Comparison of ENCODE assay signal across 8 cellular contexts in genomic region chr1:59879556-59879955, GRCh38. TPM values are rescaled to one million over a fixed set of nuclear protein-coding genes. Genes with fewer than 3 reads are reported as not detected.
DNase-seq lines count a peak whose midpoint lies in the region; ATAC-seq and TF ChIP-seq lines count a peak whose summit lies in the region.

No MANE protein-coding gene starts in this region.

- peaks cover 3% of the 10 kb centered on the region for H3K9me3 Mint-ChIP-seq in activated CD8-positive, alpha-beta memory T cell treated with anti-CD3 and anti-CD28 coated beads, Interleukin-2, amount 10 ng/mL, durations not matched to agents 7 days and 5 days (ENCODE audit: low read depth)

- H3K27ac Mint-ChIP-seq in activated CD8-positive, alpha-beta memory T cell treated with anti-CD3 and anti-CD28 coated beads, Interleukin-2, amount 10 ng/mL, durations not matched to agents 7 days and 5 days = no peak overlapping the region

- no peak overlapping the region for H3K4me3 Mint-ChIP-seq in activated CD8-positive, alpha-beta memory T cell treated with anti-CD3 and anti-CD28 coated beads, Interleukin-2, amount 10 ng/mL, durations not matched to agents 7 days and 5 days

- CTCF ChIA-PET in activated CD8-positive, alpha-beta memory T cell treated with anti-CD3 and anti-CD28 coated beads, Interleukin-2, amount 10 ng/mL, durations not matched to agents 7 days and 5 days (lab: Charles Lee) = interaction anchor here (0.6 to 3.5 kb wide), 6 partner anchors 14 to 415 kb away, joined by 3 to 36 read pairs (median 4); no protein-coding TSS in a partner anchor

- peak; percentile 53 for DNase-seq in COR-L47 (lab: John Stamatoyannopoulos, UW)
- DNase-seq in NCI-H2171 (lab: John Stamatoyannopoulos, UW) = peak; percentile 66
- peak; percentile 67 for DNase-seq in activated CD8-positive, alpha-beta memory T cell treated with anti-CD3 and anti-CD28 coated beads, Interleukin-2, amount 10 ng/mL, durations not matched to agents 7 days and 5 days
- peak; percentile 70 for DNase-seq in fibroblast of gingiva (ENCODE audit: low read depth)
- DNase-seq in omental fat pad (ENCODE audit: low spot score) = peak; percentile 57

- peaks cover 3% of the 10 kb centered on the region for H3K36me3 Mint-ChIP-seq in activated CD8-positive, alpha-beta memory T cell treated with anti-CD3 and anti-CD28 coated beads, Interleukin-2, amount 10 ng/mL, durations not matched to agents 7 days and 5 days

- no peaks in the 10 kb centered on the region for H3K4me1 Mint-ChIP-seq in activated CD8-positive, alpha-beta memory T cell treated with anti-CD3 and anti-CD28 coated beads, Interleukin-2, amount 10 ng/mL, durations not matched to agents 7 days and 5 days

- TF ChIP-seq CTCF in omental fat pad (IDR thresholded peaks at IDR 0.05) = no peak

- H3K27me3 Mint-ChIP-seq in activated CD8-positive, alpha-beta memory T cell treated with anti-CD3 and anti-CD28 coated beads, Interleukin-2, amount 10 ng/mL, durations not matched to agents 7 days and 5 days = peaks cover 2% of the 10 kb centered on the region

- ATAC-seq in GM21529 (IDR thresholded peaks at IDR 0.05; ENCODE audit: unreplicated experiment) (peak; percentile 51), omental fat pad (ENCODE audit: low FRiP score) (no peak), GM21360 (IDR thresholded peaks at IDR 0.05; ENCODE audit: unreplicated experiment) (no peak), GM21390 (IDR thresholded peaks at IDR 0.05; ENCODE audit: unreplicated experiment) (no peak)
- no peak for ATAC-seq in activated CD8-positive, alpha-beta memory T cell treated with anti-CD3 and anti-CD28 coated beads, Interleukin-2, amount 10 ng/mL, durations not matched to agents 7 days and 5 days

RNA-seq across cellular contexts. Expression of gene CYP2J2, which starts 47.0 kb away (rescaled TPM):
- total RNA-seq in activated CD8-positive, alpha-beta memory T cell treated with anti-CD3 and anti-CD28 coated beads, Interleukin-2, amount 10 ng/mL, durations not matched to agents 7 days and 5 days = 1 to 10 TPM; 2.2 to 4.5 TPM
- 1 to 10 TPM in 3 of 4 donors, not detected in 1; 2.3 to 5.2 (median 2.9) TPM for total RNA-seq in omental fat pad
